ENCODE assay signal across 7 cellular contexts in the genomic region with DNA sequence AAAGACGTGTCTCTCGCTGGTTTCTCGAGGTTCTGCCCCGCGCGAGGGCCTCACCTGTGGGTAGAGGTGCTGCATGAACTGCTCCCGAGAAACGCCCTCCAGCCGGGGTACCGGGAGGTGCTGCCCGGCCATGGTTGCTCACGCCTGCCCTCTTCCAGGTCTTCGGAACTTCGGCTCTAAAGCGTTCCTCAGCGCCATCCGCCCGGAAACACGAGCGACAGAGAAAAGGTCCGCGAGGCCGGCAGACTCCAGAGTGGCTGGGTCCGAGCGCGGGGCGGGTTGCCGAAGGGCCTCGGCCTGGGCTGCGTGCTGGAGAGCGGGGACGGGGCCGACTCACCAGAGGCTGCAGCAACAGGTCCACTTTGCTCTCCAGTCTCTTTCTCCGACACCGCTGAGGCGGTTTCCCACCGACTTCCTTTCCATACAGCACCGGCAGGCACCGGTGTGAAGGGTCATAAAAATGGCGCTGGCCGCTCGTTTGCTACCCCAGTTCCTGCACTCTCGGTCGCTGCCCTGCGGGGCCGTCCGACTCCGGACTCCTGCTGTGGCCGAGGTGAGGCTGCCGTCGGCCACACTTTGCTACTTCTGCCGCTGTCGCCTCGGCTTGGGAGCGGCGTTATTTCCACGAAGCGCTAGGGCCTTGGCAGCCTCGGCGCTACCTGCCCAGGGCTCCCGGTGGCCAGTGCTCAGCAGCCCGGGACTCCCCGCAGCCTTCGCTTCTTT.
DNase-seq lines count a peak whose midpoint lies in the region; ATAC-seq and TF ChIP-seq lines count a peak whose summit lies in the region.

A gene with protein sequence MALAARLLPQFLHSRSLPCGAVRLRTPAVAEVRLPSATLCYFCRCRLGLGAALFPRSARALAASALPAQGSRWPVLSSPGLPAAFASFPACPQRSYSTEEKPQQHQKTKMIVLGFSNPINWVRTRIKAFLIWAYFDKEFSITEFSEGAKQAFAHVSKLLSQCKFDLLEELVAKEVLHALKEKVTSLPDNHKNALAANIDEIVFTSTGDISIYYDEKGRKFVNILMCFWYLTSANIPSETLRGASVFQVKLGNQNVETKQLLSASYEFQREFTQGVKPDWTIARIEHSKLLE (plus strand): TSS at position 244 of the 723 bp plus-strand sequence. CDS start 217 bp downstream, at position 461.
TSS of gene TYW5 (minus strand) at position 153 of the 723 bp plus-strand sequence. CDS start at position 132, 21 bp downstream.

- H3K4me3 ChIP-seq in retinal pigment epithelial cell (ENCODE audit: low read length), result peak within 1 kb of the TSS; percentile 91

- DNase-seq in NCI-H2081 (lab: John Stamatoyannopoulos, UW) (peak; percentile 85 to 92), T-helper 9 cell (peak; percentile 68), astrocyte of the hippocampus (ENCODE audit: low read depth, low spot score) (peak; percentile 92), hippocampal formation (lab: John Stamatoyannopoulos, UW) (peak; percentile 77 to 89), retinal pigment epithelial cell (ENCODE audit: low read depth) (peak; percentile 56)

- TF ChIP-seq CTCF in retinal pigment epithelial cell (conservative IDR thresholded peaks at IDR 0.05; ENCODE audit: low read depth, low read length), result peak; percentile 31

- ATAC-seq in GM18511 (IDR thresholded peaks at IDR 0.05; ENCODE audit: unreplicated experiment) (peak; percentile 90), HG02981 (IDR thresholded peaks at IDR 0.05; ENCODE audit: unreplicated experiment) (peak; percentile 80)

Comparison
In these comparisons a context has a peak if more than half of its experiments do, and no peak if none do; other contexts are left out.
1. Peak in every context shown above with its lines: DNase-seq, ATAC-seq and H3K4me3 ChIP-seq.